ENCODE assay signal across 8 cellular contexts in genomic region chr5:107486489-107486888, GRCh38.
A peak's percentile ranks its signal among the peaks of the same experiment; 100 is the strongest.
DNase-seq lines count a peak whose midpoint lies in the region; ATAC-seq and TF ChIP-seq lines count a peak whose summit lies in the region.

No MANE protein-coding gene starts in this region.

- H3K36me3 ChIP-seq in mucosa of descending colon (ENCODE audit: low read depth): no peaks in the 10 kb centered on the region

- no peaks in the 10 kb centered on the region for H3K4me1 ChIP-seq in mucosa of descending colon (ENCODE audit: low read depth)

- H3K4me3 ChIP-seq in mucosa of descending colon: no peak overlapping the region

- TF ChIP-seq CTCF in mucosa of descending colon (IDR thresholded peaks at IDR 0.05): no peak
- TF ChIP-seq CTCF in GM10266 (IDR thresholded peaks at IDR 0.05; ENCODE audit: control insufficient read depth, insufficient read depth, low read depth, missing control alignments): no peak

- intact Hi-C loops in mucosa of descending colon (cut with DNase I, micrococcal nuclease): no loop called here

- ATAC-seq in HG03095 (IDR thresholded peaks at IDR 0.05; ENCODE audit: unreplicated experiment): peak; percentile 75
- ATAC-seq in mucosa of descending colon: peak; percentile 68

- DNase-seq in DMS53 (lab: John Stamatoyannopoulos, UW): peak; percentile 8
- no peak for DNase-seq in DMS53 treated with DMSO at 0.1 percent for 48 hours (lab: John Stamatoyannopoulos, UW; ENCODE audit: unreplicated experiment)
- DNase-seq in activated CD4-positive, alpha-beta T cell treated with anti-CD3 and anti-CD28 coated beads for 4 hours: peak; percentile 9 to 17
- no peak for DNase-seq in mucosa of descending colon
- no peak for DNase-seq in NCI-H1436 treated with DMSO at 0.1 percent for 48 hours (lab: John Stamatoyannopoulos, UW)
- DNase-seq in NCI-H446 treated with DMSO at 0.1 percent for 48 hours (lab: John Stamatoyannopoulos, UW): no peak
- DNase-seq in GM10266 (ENCODE audit: extremely low spot score): no peak

- H3K9me3 ChIP-seq in mucosa of descending colon: no peaks in the 10 kb centered on the region

Comparison
In these comparisons a context has a peak if more than half of its experiments do, and no peak if none do; other contexts are left out.
1. DNase-seq: peak in DMS53 (single experiment) and activated CD4-positive, alpha-beta T cell treated with anti-CD3 and anti-CD28 coated beads for 4 hours (2 of 2); none in DMS53 treated with DMSO at 0.1 percent for 48 hours (single experiment), mucosa of descending colon (0 of 3), NCI-H1436 treated with DMSO at 0.1 percent for 48 hours (single experiment), NCI-H446 treated with DMSO at 0.1 percent for 48 hours (single experiment) and GM10266 (single experiment).